In genomic region chr17:75815399-75815798, GRCh38 we compare ENCODE assay signal across 17 cellular contexts. TPM values are rescaled to one million over a fixed set of nuclear protein-coding genes. Genes with fewer than 3 reads are reported as not detected.
DNase-seq lines count a peak whose midpoint lies in the region; ATAC-seq and TF ChIP-seq lines count a peak whose summit lies in the region.
"Had no signal": no experiment of that assay in that cellular context is flagged by ENCODE, and none has a peak within 500 bp of the region (broad histone marks: within the 10 kb centered on the region; RNA-seq: fewer than 3 reads in every experiment).

No MANE protein-coding gene starts in this region.

- TF ChIP-seq EP300 in SK-N-SH (IDR thresholded peaks at IDR 0.05; ENCODE audit: borderline replicate concordance in 1 of 2, low read depth in 1 of 2, low read length in 1 of 2): no peak

- ATAC-seq in SK-N-SH treated with all-trans-retinoic acid at 6 μM for 48 hours (no peak), GM21367 (IDR thresholded peaks at IDR 0.05; ENCODE audit: unreplicated experiment) (no peak), HG03159 (IDR thresholded peaks at IDR 0.05; ENCODE audit: unreplicated experiment) (no peak)

- intact Hi-C loops in vagina (cut with DNase I): no loop called here

- 98% methylated on average over 3 of the region's 3 CpGs for WGBS in SK-N-SH (ENCODE audit: low lambda C conversion rate)

- peaks cover 9% of the 10 kb centered on the region for H3F3A ChIP-seq in SK-N-SH (replicated peaks; ENCODE audit: insufficient read depth)

- H3K27ac ChIP-seq in SK-N-SH (ENCODE audit: low read depth in 2 of 2, low read length in 1 of 2) (peak overlapping the region; percentile 29 to 63; a peak in 3 of 4 replicates), RWPE1 (peak overlapping the region; percentile 94), epithelial cell of prostate (peak overlapping the region; percentile 32), vagina (peak overlapping the region; percentile 8)
- H3K27ac ChIP-seq: 22Rv1 had no signal

- no peak for TF ChIP-seq POLR2A in vagina (IDR thresholded peaks at IDR 0.05)

- POLR2A ChIA-PET in SK-N-SH (lab: Yijun Ruan, JAX) (interaction anchor here (1.0 to 1.2 kb wide), 2 partner anchors 35 to 40 kb away, joined by 3 read pairs; no protein-coding TSS in a partner anchor), RWPE1 (lab: Yijun Ruan, JAX; ENCODE audit: low non-redundant PET) (interaction anchor here (0.5 to 1.0 kb wide), 3 partner anchors 29 to 83 kb away, joined by 3 to 11 read pairs (median 5); no protein-coding TSS in a partner anchor)

- H3K9me3 ChIP-seq in SK-N-SH (no peaks in the 10 kb centered on the region), vagina (no peaks in the 10 kb centered on the region)
- H3K9me3 ChIP-seq: MG63 had no signal

- TF ChIP-seq CTCF in SK-N-SH (IDR thresholded peaks at IDR 0.05) (no peak), RWPE1 (conservative IDR thresholded peaks at IDR 0.05; ENCODE audit: low read depth) (no peak), vagina (IDR thresholded peaks at IDR 0.05) (no peak)

- peaks cover 20 to 64% of the 10 kb centered on the region in 2 experiments for H3K36me3 ChIP-seq in SK-N-SH (replicated peaks in 1 of 2; ENCODE audit: control insufficient read depth in 1 of 2, insufficient read depth in 2 of 2, low read length in 1 of 2)
- peaks cover 0 to 79% of the 10 kb centered on the region in 2 donors for H3K36me3 ChIP-seq in vagina

- DNase-seq in SK-N-SH (no peak), RWPE1 (ENCODE audit: low spot score) (no peak), epithelial cell of prostate (ENCODE audit: low read depth, low spot score) (no peak), vagina (ENCODE audit: extremely low spot score in 2 of 2) (no peak), cortex of kidney (lab: John Stamatoyannopoulos, UW) (no peak)
- DNase-seq: C1 segment of cervical spinal cord, KG1, NCI-H1105 treated with DMSO at 0.1 percent for 48 hours, NCI-H187, NCI-H2171, NCI-H446 treated with DMSO at 0.1 percent for 48 hours, NCI-H748 treated with DMSO at 0.1 percent for 48 hours had no signal

- no peaks in the 10 kb centered on the region for H3K9me2 ChIP-seq in SK-N-SH

- H3K9ac ChIP-seq in SK-N-SH: peak overlapping the region; percentile 61

- no peak overlapping the region for H3K4me3 ChIP-seq in SK-N-SH (ENCODE audit: low read depth in 2 of 2, low read length in 1 of 2)
- no peak overlapping the region for H3K4me3 ChIP-seq in vagina
- H3K4me3 ChIP-seq: MG63 had no signal

- no peaks in the 10 kb centered on the region for H4K20me1 ChIP-seq in SK-N-SH (ENCODE audit: insufficient read depth)

- H3K27me3 ChIP-seq in SK-N-SH (ENCODE audit: insufficient read depth) (no peaks in the 10 kb centered on the region), vagina (no peaks in the 10 kb centered on the region)
- H3K27me3 ChIP-seq: MG63 had no signal

- H3K4me1 ChIP-seq in SK-N-SH (ENCODE audit: control insufficient read depth in 1 of 2, insufficient read depth in 2 of 2, low read depth in 1 of 2, low read length in 1 of 2) (peaks cover 3 to 10% of the 10 kb centered on the region in 2 experiments; a peak in 3 of 4 replicates), vagina (peaks cover 29% of the 10 kb centered on the region)

- TF ChIP-seq RAD21 in SK-N-SH (IDR thresholded peaks at IDR 0.05; ENCODE audit: low read length): no peak

- CTCF ChIA-PET in SK-N-SH (lab: Yijun Ruan, JAX) (interaction anchor here (0.7 to 7.6 kb wide), 9 partner anchors 13 to 62 kb away, joined by 3 to 90 read pairs (median 5); partner anchors contain the start of gene UNC13D), RWPE1 (lab: Yijun Ruan, JAX) (interaction anchor here (0.6 to 1.3 kb wide), 4 partner anchors 15 to 58 kb away, joined by 3 to 4 read pairs (median 4); partner anchors contain the start of gene GALK1)

- H2AFZ ChIP-seq in SK-N-SH (ENCODE audit: low read depth): no peak overlapping the region

- H3K4me2 ChIP-seq in SK-N-SH: no peak overlapping the region

- no peaks in the 10 kb centered on the region for H3K79me2 ChIP-seq in SK-N-SH (ENCODE audit: insufficient read depth)

TF ChIP-seq in SK-N-SH, 30 proteins besides CTCF, POLR2A, EP300 and RAD21:
- TF ChIP-seq MEF2A (IDR thresholded peaks at IDR 0.05; ENCODE audit: borderline replicate concordance, low read depth): no peak
- TF ChIP-seq YY1 (IDR thresholded peaks at IDR 0.05; ENCODE audit: low read depth): no peak

TF ChIP-seq in SK-N-SH treated with all-trans-retinoic acid at 6 μM for 48 hours, 23 proteins besides CTCF, POLR2A, EP300 and RAD21:
- TF ChIP-seq RARB (CRISPR knock-in tag; IDR thresholded peaks at IDR 0.05) (no peak), CSRNP3 (CRISPR knock-in tag; IDR thresholded peaks at IDR 0.05) (no peak)

RNA-seq across cellular contexts. Expression of gene UNC13D, which starts 28.8 kb away (rescaled TPM):
- 0.99 and 1.3 TPM in 2 replicates for polyA plus RNA-seq in SK-N-SH (2012; rRNA removed)
- polyA plus RNA-seq in SK-N-SH (2012; cell fraction: cytosol; rRNA removed): 0.41 and 1.2 TPM in 2 replicates
- polyA plus RNA-seq in SK-N-SH (2012; cell fraction: nucleus; rRNA removed): 6.5 and 8.9 TPM in 2 replicates
- 32.7 TPM for total RNA-seq in vagina

RNA-seq across cellular contexts. Expression of gene UNK, which starts 30.8 kb away (rescaled TPM):
- polyA plus RNA-seq in SK-N-SH (2012; rRNA removed): 19.9 and 24.8 TPM in 2 replicates
- 22.1 and 26.9 TPM in 2 replicates for polyA plus RNA-seq in SK-N-SH (2012; cell fraction: cytosol; rRNA removed)
- polyA plus RNA-seq in SK-N-SH (2012; cell fraction: nucleus; rRNA removed): 54.0 and 54.3 TPM in 2 replicates
- 35.1 TPM for total RNA-seq in vagina

RNA-seq across cellular contexts. Expression of gene WBP2, which starts 39.7 kb away (rescaled TPM):
- polyA plus RNA-seq in SK-N-SH (2012; rRNA removed): 49.7 and 55.8 TPM in 2 replicates
- 31.9 and 42.5 TPM in 2 replicates for polyA plus RNA-seq in SK-N-SH (2012; cell fraction: cytosol; rRNA removed)
- 63.2 and 67.1 TPM in 2 replicates for polyA plus RNA-seq in SK-N-SH (2012; cell fraction: nucleus; rRNA removed)
- 54.3 TPM for total RNA-seq in vagina

RNA-seq across cellular contexts. Expression of gene GALK1, which starts 50.4 kb away (rescaled TPM):
- polyA plus RNA-seq in SK-N-SH (2012; rRNA removed): 36.5 and 39.2 TPM in 2 replicates
- 12.4 and 22.4 TPM in 2 replicates for polyA plus RNA-seq in SK-N-SH (2012; cell fraction: cytosol; rRNA removed)
- 82.6 and 138 TPM in 2 replicates for polyA plus RNA-seq in SK-N-SH (2012; cell fraction: nucleus; rRNA removed)
- 18.4 TPM for total RNA-seq in vagina

Comparison
In these comparisons a context has a peak if more than half of its experiments do, and no peak if none do; other contexts are left out.
1. H3K27ac ChIP-seq: peak in every context shown above with its lines; median percentile 94 in RWPE1; 46 in SK-N-SH; 32 in epithelial cell of prostate; 8 in vagina.